In genomic region chr13:99351772-99352171, GRCh38 we compare ENCODE assay signal across 19 cellular contexts. TPM values are rescaled to one million over a fixed set of nuclear protein-coding genes. Genes with fewer than 3 reads are reported as not detected.
DNase-seq lines count a peak whose midpoint lies in the region; ATAC-seq and TF ChIP-seq lines count a peak whose summit lies in the region.
"Had no signal": no experiment of that assay in that cellular context is flagged by ENCODE, and none has a peak within 500 bp of the region (broad histone marks: within the 10 kb centered on the region; RNA-seq: fewer than 3 reads in every experiment).

No MANE protein-coding gene starts in this region.

- peak overlapping the region; percentile 99 for H3K27ac Mint-ChIP-seq in CD8-positive, alpha-beta T cell
- H3K27ac Mint-ChIP-seq in memory B cell, result peak overlapping the region; percentile 100

- H3K4me3 ChIP-seq in CD8-positive, alpha-beta T cell (ENCODE audit: low read depth, low read length), result no peak overlapping the region
- H3K4me3 ChIP-seq in lower lobe of right lung, result no peak overlapping the region
- H3K4me3 ChIP-seq in dorsolateral prefrontal cortex, result no peak overlapping the region
- H3K4me3 ChIP-seq: BLaER1, HAP-1 had no signal

- H3K4me1 ChIP-seq in CD8-positive, alpha-beta T cell (ENCODE audit: insufficient read depth, low read length), result peaks cover 68% of the 10 kb centered on the region
- peaks cover 15% of the 10 kb centered on the region for H3K4me1 ChIP-seq in lower lobe of right lung
- H3K4me1 ChIP-seq: HAP-1 had no signal

- peak overlapping the region; percentile 20 for H3K4me3 Mint-ChIP-seq in CD8-positive, alpha-beta T cell
- H3K4me3 Mint-ChIP-seq in memory B cell, result no peak overlapping the region
- H3K4me3 Mint-ChIP-seq: nephron progenitor cell had no signal

- DNase-seq in CD8-positive, alpha-beta T cell, result peak in 3 of 7 experiments; percentile 51 to 58 (median 53)
- DNase-seq in activated CD4-positive, alpha-beta T cell treated with anti-CD3 and anti-CD28 coated beads, Interleukin-2, amount 50 U/mL, for 1 hour, result peak; percentile 39
- DNase-seq in memory B cell (ENCODE audit: low spot score in 2 of 2) (no peak), NCI-H524 treated with DMSO at 0.1 percent for 48 hours (lab: John Stamatoyannopoulos, UW) (no peak), lower lobe of right lung (no peak), dorsolateral prefrontal cortex (no peak), NCI-H446 treated with DMSO at 0.1 percent for 48 hours (lab: John Stamatoyannopoulos, UW) (no peak)
- DNase-seq: anterior cingulate cortex; hypothalamus; NCI-H146; NCI-H69; nephron progenitor cell; RPMI8226; stimulated activated CD8-positive, alpha-beta memory T cell treated with anti-CD3 and anti-CD28 coated beads, Interleukin-4, amount 100 ng/mL, for 48 hours had no signal

- no peaks in the 10 kb centered on the region for H3K27me3 ChIP-seq in CD8-positive, alpha-beta T cell (ENCODE audit: insufficient read depth, low read length)
- H3K27me3 ChIP-seq in lower lobe of right lung (ENCODE audit: low read depth) (no peaks in the 10 kb centered on the region), dorsolateral prefrontal cortex (no peaks in the 10 kb centered on the region)
- H3K27me3 ChIP-seq: BLaER1 had no signal

- H3K9me3 Mint-ChIP-seq in CD8-positive, alpha-beta T cell, result no peaks in the 10 kb centered on the region
- H3K9me3 Mint-ChIP-seq in memory B cell, result no peaks in the 10 kb centered on the region
- H3K9me3 Mint-ChIP-seq: nephron progenitor cell had no signal

- POLR2A ChIA-PET in CD8-positive, alpha-beta T cell (lab: Charles Lee), result interaction anchor here (0.8 to 4.9 kb wide), 25 partner anchors 9 to 86 kb away, joined by 3 to 30 read pairs (median 5); partner anchors contain the start of gene GPR183

- peaks cover 71% of the 10 kb centered on the region for H3K36me3 Mint-ChIP-seq in CD8-positive, alpha-beta T cell
- peaks cover 20% of the 10 kb centered on the region for H3K36me3 Mint-ChIP-seq in memory B cell

- no peaks in the 10 kb centered on the region for H3K27me3 Mint-ChIP-seq in CD8-positive, alpha-beta T cell (ENCODE audit: low read depth)
- H3K27me3 Mint-ChIP-seq in memory B cell, result no peaks in the 10 kb centered on the region

- intact Hi-C loops in CD8-positive, alpha-beta T cell (cut with DNase I, micrococcal nuclease), result loop anchor here (1.0 to 5.0 kb wide), 3 partner anchors 11 to 39 kb away; no protein-coding TSS in a partner anchor
- intact Hi-C loops in lower lobe of right lung (cut with DNase I), result no loop called here
- intact Hi-C loops in dorsolateral prefrontal cortex (cut with DNase I), result no loop called here

- peaks cover 94% of the 10 kb centered on the region for H3K4me1 Mint-ChIP-seq in CD8-positive, alpha-beta T cell (ENCODE audit: low read depth)
- peaks cover 59% of the 10 kb centered on the region for H3K4me1 Mint-ChIP-seq in memory B cell

- ATAC-seq in CD8-positive, alpha-beta T cell, result peak; percentile 41
- peak; percentile 40 for ATAC-seq in GM19372 (IDR thresholded peaks at IDR 0.05; ENCODE audit: low read depth, unreplicated experiment)
- no peak for ATAC-seq in memory B cell (ENCODE audit: low read depth)
- ATAC-seq in lower lobe of right lung, result no peak
- ATAC-seq: left lobe of liver had no signal

- no peak for TF ChIP-seq CTCF in CD8-positive, alpha-beta T cell (IDR thresholded peaks at IDR 0.05)
- no peak for TF ChIP-seq CTCF in lower lobe of right lung (IDR thresholded peaks at IDR 0.05)
- no peak for TF ChIP-seq CTCF in dorsolateral prefrontal cortex (IDR thresholded peaks at IDR 0.05 in 54 of 56, conservative IDR thresholded peaks at IDR 0.05 in 2 of 56; ENCODE audit: low read depth in 1 of 56, partially characterized antibody in 56 of 56)

- H3K27ac ChIP-seq in CD8-positive, alpha-beta T cell (ENCODE audit: low read depth, low read length), result peak overlapping the region; percentile 97
- no peak overlapping the region for H3K27ac ChIP-seq in lower lobe of right lung
- H3K27ac ChIP-seq in dorsolateral prefrontal cortex, result no peak overlapping the region
- H3K27ac ChIP-seq: BLaER1 had no signal

- peaks cover 20% of the 10 kb centered on the region for H3K36me3 ChIP-seq in CD8-positive, alpha-beta T cell (ENCODE audit: insufficient read depth, low read length)
- H3K36me3 ChIP-seq in lower lobe of right lung, result peaks cover 32% of the 10 kb centered on the region
- H3K36me3 ChIP-seq: HAP-1 had no signal

- CTCF ChIA-PET in CD8-positive, alpha-beta T cell (lab: Charles Lee), result interaction anchor here (0.7 to 8.1 kb wide), 20 partner anchors 9 to 175 kb away, joined by 3 to 105 read pairs (median 4); no protein-coding TSS in a partner anchor

- H3K9me3 ChIP-seq in CD8-positive, alpha-beta T cell (ENCODE audit: low read length), result no peaks in the 10 kb centered on the region
- H3K9me3 ChIP-seq in lower lobe of right lung, result no peaks in the 10 kb centered on the region
- H3K9me3 ChIP-seq: BLaER1, HAP-1 had no signal

RNA-seq across cellular contexts. Expression of gene GPR183, which starts 44.6 kb away (rescaled TPM):
- total RNA-seq in CD8-positive, alpha-beta T cell, result 10 to 100 TPM; 80.2 to 85.5 TPM
- total RNA-seq in lower lobe of right lung, result 9.0 TPM
- 10 to 100 TPM in 3 of 120 experiments, 1 to 10 TPM in 81, under 1 TPM in 32, not detected in 4; 0.29 to 16.2 (median 1.7) TPM for total RNA-seq in dorsolateral prefrontal cortex
- total RNA-seq: fibroblast of lung had no signal

Comparison
In these comparisons a context has a peak if more than half of its experiments do, and no peak if none do; other contexts are left out.
1. ATAC-seq: peak in CD8-positive, alpha-beta T cell (single experiment) and GM19372 (single experiment); none in memory B cell (single experiment) and lower lobe of right lung (0 of 2).
2. intact Hi-C loops: an anchor here in CD8-positive, alpha-beta T cell (1.0 to 5.0 kb wide); none called in lower lobe of right lung and dorsolateral prefrontal cortex.